9 cellular contexts compared by ENCODE assay signal in the genomic region with DNA sequence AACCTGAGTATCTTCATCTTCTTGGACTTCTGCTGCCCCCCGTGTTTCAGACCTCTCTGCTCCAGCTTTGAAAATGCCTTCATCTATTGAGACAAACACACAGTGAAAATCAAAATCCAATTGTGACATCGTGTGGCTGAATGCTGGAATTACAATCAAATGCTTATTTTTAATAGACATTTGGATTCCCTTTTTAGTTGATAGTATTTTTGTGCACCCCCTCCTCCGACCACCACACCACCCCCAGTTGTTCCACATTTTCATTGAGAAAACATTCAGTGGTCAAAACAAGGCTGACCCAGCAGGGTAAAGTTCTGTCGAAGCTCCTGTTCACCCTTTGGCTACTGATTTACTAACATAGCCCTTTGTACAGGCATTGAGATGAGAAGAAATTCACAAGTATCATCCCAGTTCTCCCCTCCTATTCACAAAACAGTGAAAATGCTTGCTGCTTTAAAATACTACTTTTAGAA.
DNase-seq lines count a peak whose midpoint lies in the region; ATAC-seq, FAIRE-seq and TF ChIP-seq lines count a peak whose summit lies in the region.
"Had no signal": no experiment of that assay in that cellular context is flagged by ENCODE, and none has a peak within 500 bp of the region (broad histone marks: within the 10 kb centered on the region; RNA-seq: fewer than 3 reads in every experiment).

No MANE protein-coding gene starts in this region.

- H3K27me3 Mint-ChIP-seq in activated CD4-positive, alpha-beta T cell treated with anti-CD3 and anti-CD28 coated beads, Interleukin-2, amount 10 ng/mL, durations not matched to agents 7 days and 5 days: peaks cover 6% of the 10 kb centered on the region

- 10% methylated on average over 4 of the region's 4 CpGs for WGBS in GM12878 (ENCODE audit: insufficient coverage, insufficient replicate concordance, low lambda C conversion rate, missing lambda C conversion rate)

- H3K27ac ChIP-seq in GM12878 (ENCODE audit: control insufficient read depth, insufficient read depth) (no peak overlapping the region), left lung (no peak overlapping the region)

- no peaks in the 10 kb centered on the region for H3K4me1 ChIP-seq in GM12878 (ENCODE audit: control insufficient read depth, insufficient read depth, low read length)
- H3K4me1 ChIP-seq in left lung: no peaks in the 10 kb centered on the region

- peak; percentile 62 for ATAC-seq in HG02759 (IDR thresholded peaks at IDR 0.05; ENCODE audit: unreplicated experiment)
- peak; percentile 72 for ATAC-seq in GM12878
- ATAC-seq in left lung: peak; percentile 56
- no peak for ATAC-seq in esophagus mucosa
- no peak for ATAC-seq in activated CD4-positive, CD25-positive, alpha-beta regulatory T cell treated with anti-CD3 and anti-CD28 coated beads, Interleukin-2, amount 50 U/mL, for 24 hours

- H3K4me3 ChIP-seq in GM12878: no peak overlapping the region
- no peak overlapping the region for H3K4me3 ChIP-seq in left lung

- H2AFZ ChIP-seq in GM12878 (ENCODE audit: control insufficient read depth, low read depth, low read length): no peak overlapping the region

- RAD21 ChIA-PET in GM12878 (lab: Charles Lee; ENCODE audit: unreplicated experiment): no interaction called here

- SMC1A ChIA-PET in GM12878 (lab: Charles Lee; ENCODE audit: uncharacterized antibody, unreplicated experiment): interaction anchor here (1.0 to 1.3 kb wide), 2 partner anchors 140 to 1304 kb away, joined by 3 to 4 read pairs; no protein-coding TSS in a partner anchor

- intact Hi-C loops in GM12878 (cut with micrococcal nuclease; ENCODE audit: unreplicated experiment): loop anchor here (1.0 to 5.0 kb wide), 2 partner anchors 67 to 141 kb away; no protein-coding TSS in a partner anchor
- intact Hi-C loops in left lung (cut with DNase I): no loop called here

- peak; percentile 43 to 67 (median 54); a peak in 5 of 6 replicates for TF ChIP-seq CTCF in GM12878 (IDR thresholded peaks at IDR 0.05 in 2 of 3, conservative IDR thresholded peaks at IDR 0.05 in 1 of 3; ENCODE audit: control insufficient read depth in 2 of 3, extremely low read depth in 1 of 3, insufficient read depth in 1 of 3, low read depth in 3 of 3, low read length in 3 of 3)
- TF ChIP-seq CTCF in left lung (IDR thresholded peaks at IDR 0.05): peak; percentile 23 to 29

- BruUV-seq in GM12878 (replicated peaks; lab: Mats Ljungman, UMichigan): no TSS peak

- no peak overlapping the region for H3K27ac Mint-ChIP-seq in activated CD4-positive, alpha-beta T cell treated with anti-CD3 and anti-CD28 coated beads, Interleukin-2, amount 10 ng/mL, durations not matched to agents 7 days and 5 days

- no peaks in the 10 kb centered on the region for H3K9me3 ChIP-seq in GM12878 (replicated peaks; ENCODE audit: control insufficient read depth, insufficient read depth, low read length)
- no peaks in the 10 kb centered on the region for H3K9me3 ChIP-seq in left lung

- in situ Hi-C loops in GM12878 (cut with MboI): loop anchor here (5.0 kb wide), 1 partner anchor 143 kb away; no protein-coding TSS in a partner anchor

- H3K36me3 ChIP-seq in GM12878 (ENCODE audit: control insufficient read depth in 2 of 2, insufficient read depth in 2 of 2, low read length in 1 of 2) (no peaks in the 10 kb centered on the region), left lung (no peaks in the 10 kb centered on the region)

- peak; percentile 87 for TF ChIP-seq RAD21 in GM12878 (IDR thresholded peaks at IDR 0.05; ENCODE audit: insufficient read depth, low read depth, low read length)

- no peak for TF ChIP-seq EP300 in GM12878 (IDR thresholded peaks at IDR 0.05; ENCODE audit: borderline replicate concordance in 1 of 2, control insufficient read depth in 1 of 2, low read depth in 2 of 2, low read length in 2 of 2)

- H3K4me3 Mint-ChIP-seq in activated CD4-positive, alpha-beta T cell treated with anti-CD3 and anti-CD28 coated beads, Interleukin-2, amount 10 ng/mL, durations not matched to agents 7 days and 5 days: no peak overlapping the region

- no peak overlapping the region for H3K4me2 ChIP-seq in GM12878 (ENCODE audit: control insufficient read depth, insufficient read depth)

- POLR2A ChIA-PET in activated CD4-positive, alpha-beta T cell treated with anti-CD3 and anti-CD28 coated beads, Interleukin-2, amount 10 ng/mL, durations not matched to agents 7 days and 5 days (lab: Charles Lee): no interaction called here
- POLR2A ChIA-PET in GM12878 (lab: Charles Lee): no interaction called here

- no peaks in the 10 kb centered on the region for H3K27me3 ChIP-seq in GM12878 (replicated peaks in 1 of 2; ENCODE audit: control insufficient read depth in 2 of 2, insufficient read depth in 2 of 2, low read length in 1 of 2)
- H3K27me3 ChIP-seq in left lung: no peaks in the 10 kb centered on the region

- H3K9me3 Mint-ChIP-seq in activated CD4-positive, alpha-beta T cell treated with anti-CD3 and anti-CD28 coated beads, Interleukin-2, amount 10 ng/mL, durations not matched to agents 7 days and 5 days: no peaks in the 10 kb centered on the region

- H3K9ac ChIP-seq in GM12878 (ENCODE audit: control insufficient read depth, insufficient read depth, low read length): no peak overlapping the region

- H3K4me1 Mint-ChIP-seq in activated CD4-positive, alpha-beta T cell treated with anti-CD3 and anti-CD28 coated beads, Interleukin-2, amount 10 ng/mL, durations not matched to agents 7 days and 5 days: no peaks in the 10 kb centered on the region

- TF ChIP-seq POLR2A in GM12878 (IDR thresholded peaks at IDR 0.05; ENCODE audit: low read depth, low read length): no peak

- no peaks in the 10 kb centered on the region for H4K20me1 ChIP-seq in GM12878 (ENCODE audit: control insufficient read depth, insufficient read depth)

- FAIRE-seq in GM12878 (lab: Jason Lieb, UNC): peak; percentile 89
- FAIRE-seq: G401.6 had no signal

- DNase-seq in activated CD4-positive, alpha-beta T cell treated with anti-CD3 and anti-CD28 coated beads, Interleukin-2, amount 10 ng/mL, durations not matched to agents 7 days and 5 days: peak; percentile 36
- no peak for DNase-seq in activated CD4-positive, alpha-beta T cell treated with anti-CD3 and anti-CD28 coated beads for 4 hours
- DNase-seq in NCI-H446 (lab: John Stamatoyannopoulos, UW) (peak; percentile 19 to 73), GM12878 (ENCODE audit: low read depth, low spot score) (peak; percentile 24), left lung (no peak)

- no peaks in the 10 kb centered on the region for H3K79me2 ChIP-seq in GM12878 (ENCODE audit: control insufficient read depth, insufficient read depth, low read length)

- CTCF ChIA-PET in activated CD4-positive, alpha-beta T cell treated with anti-CD3 and anti-CD28 coated beads, Interleukin-2, amount 10 ng/mL, durations not matched to agents 7 days and 5 days (lab: Charles Lee): interaction anchor here (0.6 kb wide), 1 partner anchor 595 kb away, joined by 4 read pairs; no protein-coding TSS in a partner anchor
- CTCF ChIA-PET in GM12878 (lab: Yijun Ruan, JAX): interaction anchor here (0.6 to 3.0 kb wide), 12 partner anchors 9 to 1936 kb away, joined by 3 to 16 read pairs (median 4); no protein-coding TSS in a partner anchor

- no peaks in the 10 kb centered on the region for H3K36me3 Mint-ChIP-seq in activated CD4-positive, alpha-beta T cell treated with anti-CD3 and anti-CD28 coated beads, Interleukin-2, amount 10 ng/mL, durations not matched to agents 7 days and 5 days (ENCODE audit: low read depth)

TF ChIP-seq in GM12878, 131 proteins besides CTCF, POLR2A, EP300 and RAD21:
- no peak for TF ChIP-seq NR2F1 (conservative IDR thresholded peaks at IDR 0.05)
- TF ChIP-seq, protein P1, sequence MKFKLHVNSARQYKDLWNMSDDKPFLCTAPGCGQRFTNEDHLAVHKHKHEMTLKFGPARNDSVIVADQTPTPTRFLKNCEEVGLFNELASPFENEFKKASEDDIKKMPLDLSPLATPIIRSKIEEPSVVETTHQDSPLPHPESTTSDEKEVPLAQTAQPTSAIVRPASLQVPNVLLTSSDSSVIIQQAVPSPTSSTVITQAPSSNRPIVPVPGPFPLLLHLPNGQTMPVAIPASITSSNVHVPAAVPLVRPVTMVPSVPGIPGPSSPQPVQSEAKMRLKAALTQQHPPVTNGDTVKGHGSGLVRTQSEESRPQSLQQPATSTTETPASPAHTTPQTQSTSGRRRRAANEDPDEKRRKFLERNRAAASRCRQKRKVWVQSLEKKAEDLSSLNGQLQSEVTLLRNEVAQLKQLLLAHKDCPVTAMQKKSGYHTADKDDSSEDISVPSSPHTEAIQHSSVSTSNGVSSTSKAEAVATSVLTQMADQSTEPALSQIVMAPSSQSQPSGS (IDR thresholded peaks at IDR 0.05; ENCODE audit: low read length): no peak
- peak; percentile 70; the same call in 1 of the 2 replicates for TF ChIP-seq SMC3 (IDR thresholded peaks at IDR 0.05; ENCODE audit: borderline replicate concordance, low read length)
- no peak for TF ChIP-seq SMARCA5 (IDR thresholded peaks at IDR 0.05)
- TF ChIP-seq CBX5 (IDR thresholded peaks at IDR 0.05; ENCODE audit: low read depth): no peak
- TF ChIP-seq, protein P2, sequence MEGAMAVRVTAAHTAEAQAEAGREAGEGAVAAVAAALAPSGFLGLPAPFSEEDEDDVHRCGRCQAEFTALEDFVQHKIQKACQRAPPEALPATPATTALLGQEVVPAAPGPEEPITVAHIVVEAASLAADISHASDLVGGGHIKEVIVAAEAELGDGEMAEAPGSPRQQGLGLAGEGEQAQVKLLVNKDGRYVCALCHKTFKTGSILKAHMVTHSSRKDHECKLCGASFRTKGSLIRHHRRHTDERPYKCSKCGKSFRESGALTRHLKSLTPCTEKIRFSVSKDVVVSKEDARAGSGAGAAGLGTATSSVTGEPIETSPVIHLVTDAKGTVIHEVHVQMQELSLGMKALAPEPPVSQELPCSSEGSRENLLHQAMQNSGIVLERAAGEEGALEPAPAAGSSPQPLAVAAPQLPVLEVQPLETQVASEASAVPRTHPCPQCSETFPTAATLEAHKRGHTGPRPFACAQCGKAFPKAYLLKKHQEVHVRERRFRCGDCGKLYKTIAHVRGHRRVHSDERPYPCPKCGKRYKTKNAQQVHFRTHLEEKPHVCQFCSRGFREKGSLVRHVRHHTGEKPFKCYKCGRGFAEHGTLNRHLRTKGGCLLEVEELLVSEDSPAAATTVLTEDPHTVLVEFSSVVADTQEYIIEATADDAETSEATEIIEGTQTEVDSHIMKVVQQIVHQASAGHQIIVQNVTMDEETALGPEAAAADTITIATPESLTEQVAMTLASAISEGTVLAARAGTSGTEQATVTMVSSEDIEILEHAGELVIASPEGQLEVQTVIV (IDR thresholded peaks at IDR 0.05; ENCODE audit: borderline replicate concordance, partially characterized antibody): no peak
- TF ChIP-seq MEF2A (IDR thresholded peaks at IDR 0.05; ENCODE audit: insufficient read depth, low read depth, low read length): no peak
TF ChIP-seq in GM12878: peak in this region for 1.

Comparison
In these comparisons a context has a peak if more than half of its experiments do, and no peak if none do; other contexts are left out.
1. DNase-seq: peak in activated CD4-positive, alpha-beta T cell treated with anti-CD3 and anti-CD28 coated beads, Interleukin-2, amount 10 ng/mL, durations not matched to agents 7 days and 5 days (single experiment), NCI-H446 (2 of 2) and GM12878 (single experiment); none in activated CD4-positive, alpha-beta T cell treated with anti-CD3 and anti-CD28 coated beads for 4 hours (0 of 2) and left lung (0 of 2).
2. ATAC-seq: peak in HG02759 (single experiment), GM12878 (single experiment) and left lung (single experiment); none in esophagus mucosa (single experiment) and activated CD4-positive, CD25-positive, alpha-beta regulatory T cell treated with anti-CD3 and anti-CD28 coated beads, Interleukin-2, amount 50 U/mL, for 24 hours (0 of 2).